Comparison of ENCODE assay signal across 10 cellular contexts in genomic region chr17:29158515-29159275, GRCh38. TPM values are rescaled to one million over a fixed set of nuclear protein-coding genes. Genes with fewer than 3 reads are reported as not detected.
A peak's percentile ranks its signal among the peaks of the same experiment; 100 is the strongest.
DNase-seq lines count a peak whose midpoint lies in the region; ATAC-seq, FAIRE-seq and TF ChIP-seq lines count a peak whose summit lies in the region.
"Had no signal": no experiment of that assay in that cellular context is flagged by ENCODE, and none has a peak within 500 bp of the region (broad histone marks: within the 10 kb centered on the region; RNA-seq: fewer than 3 reads in every experiment).

No MANE protein-coding gene starts in this region.

- DNase-seq in MM.1S: no peak
- DNase-seq in neural crest cell (ENCODE audit: low read depth, low spot score): no peak
- DNase-seq in stimulated activated CD8-positive, alpha-beta memory T cell treated with anti-CD3 and anti-CD28 coated beads, Interleukin-4, amount 100 ng/mL, for 48 hours: no peak
- no peak for DNase-seq in naive thymus-derived CD8-positive, alpha-beta T cell
- no peak for DNase-seq in D721Med (ENCODE audit: insufficient read length, low spot score)
- DNase-seq in left ventricle myocardium superior: no peak
- DNase-seq: activated T-cell treated with anti-CD3 and anti-CD28 coated beads, Interleukin-2, amount 50 U/mL, for 48 hours; NCI-H2227 treated with DMSO at 0.1 percent for 48 hours had no signal

- no peaks in the 10 kb centered on the region for H3K9me3 Mint-ChIP-seq in neural crest cell
- no peaks in the 10 kb centered on the region for H3K9me3 Mint-ChIP-seq in naive thymus-derived CD8-positive, alpha-beta T cell

- H3K27ac ChIP-seq in BLaER1 (peak overlapping the region; percentile 5; the same call in 1 of the 2 replicates), MM.1S (ENCODE audit: low read length) (no peak overlapping the region; the same call in 1 of the 2 replicates), cingulate gyrus (ENCODE audit: low read depth, low read length) (peak overlapping the region; percentile 65)

- no peak overlapping the region for H3K9ac ChIP-seq in BLaER1
- H3K9ac ChIP-seq in MM.1S (ENCODE audit: low read length): peak overlapping the region; percentile 24; the same call in 1 of the 2 replicates

- H4K20me1 ChIP-seq in BLaER1 (peaks cover 80% of the 10 kb centered on the region), MM.1S (ENCODE audit: insufficient read depth, low read length) (no peaks in the 10 kb centered on the region)

- TF ChIP-seq CTCF in MM.1S (IDR thresholded peaks at IDR 0.05; ENCODE audit: low read length) (no peak), neural crest cell (conservative IDR thresholded peaks at IDR 0.05) (no peak), D721Med (IDR thresholded peaks at IDR 0.05; ENCODE audit: insufficient read depth, missing control alignments) (no peak)

- H3K27ac Mint-ChIP-seq in neural crest cell (ENCODE audit: unreplicated experiment): peak overlapping the region; percentile 37
- H3K27ac Mint-ChIP-seq in naive thymus-derived CD8-positive, alpha-beta T cell: peak overlapping the region in 4 of 10 donors; percentile 21 to 59 (median 40)

- H3K4me3 ChIP-seq in BLaER1 (no peak overlapping the region), MM.1S (ENCODE audit: low read length) (no peak overlapping the region)

- H3K4me2 ChIP-seq in BLaER1: peak overlapping the region; percentile 45
- H3K4me2 ChIP-seq in MM.1S (ENCODE audit: low read depth, low read length): peak overlapping the region; percentile 50; the same call in 1 of the 2 replicates

- no peak overlapping the region for H3K4me3 Mint-ChIP-seq in neural crest cell
- H3K4me3 Mint-ChIP-seq in naive thymus-derived CD8-positive, alpha-beta T cell: no peak overlapping the region

- peaks cover 45% of the 10 kb centered on the region for H3K79me2 ChIP-seq in MM.1S (ENCODE audit: low read length)

- POLR2A ChIA-PET in naive thymus-derived CD8-positive, alpha-beta T cell (lab: Charles Lee): no interaction called here

- H3K4me1 Mint-ChIP-seq in neural crest cell: peaks cover 50% of the 10 kb centered on the region
- peaks cover 12 to 34% (median 26%) of the 10 kb centered on the region in 4 donors for H3K4me1 Mint-ChIP-seq in naive thymus-derived CD8-positive, alpha-beta T cell

- H3K36me3 ChIP-seq in BLaER1 (0 out of 2 replicates have a peak, but pooled peaks cover 6% of the 10 kb centered on the region), MM.1S (replicated peaks; ENCODE audit: insufficient read depth, low read length) (no peaks in the 10 kb centered on the region)

- intact Hi-C loops in left ventricle myocardium superior (cut with micrococcal nuclease): no loop called here

- FAIRE-seq in D721Med (lab: Jason Lieb, UNC): no peak

- no peak for ATAC-seq in naive thymus-derived CD8-positive, alpha-beta T cell
- no peak for ATAC-seq in left ventricle myocardium superior

- no peaks in the 10 kb centered on the region for H3K9me3 ChIP-seq in BLaER1
- H3K9me3 ChIP-seq in MM.1S (replicated peaks; ENCODE audit: insufficient read depth, low read length): no peaks in the 10 kb centered on the region

- H3F3A ChIP-seq in MM.1S (ENCODE audit: insufficient read depth, low read length): no peaks in the 10 kb centered on the region

- H2AFZ ChIP-seq in MM.1S (ENCODE audit: low read length): no peak overlapping the region

- H3K36me3 Mint-ChIP-seq in neural crest cell (ENCODE audit: low read depth): no peaks in the 10 kb centered on the region
- H3K36me3 Mint-ChIP-seq in naive thymus-derived CD8-positive, alpha-beta T cell: peaks cover 0 to 5% (median 0%) of the 10 kb centered on the region in 3 donors

- H3K27me3 ChIP-seq in BLaER1 (no peaks in the 10 kb centered on the region), MM.1S (replicated peaks; ENCODE audit: insufficient read depth, low read length) (no peaks in the 10 kb centered on the region)

- no peaks in the 10 kb centered on the region for H3K9me2 ChIP-seq in MM.1S (replicated peaks; ENCODE audit: insufficient read depth, low read length)

- H3K4me1 ChIP-seq in BLaER1 (peaks cover 79% of the 10 kb centered on the region), MM.1S (ENCODE audit: low read length) (peaks cover 17% of the 10 kb centered on the region)

- no peaks in the 10 kb centered on the region for H3K27me3 Mint-ChIP-seq in neural crest cell (ENCODE audit: low read depth)
- H3K27me3 Mint-ChIP-seq in naive thymus-derived CD8-positive, alpha-beta T cell: no peaks in the 10 kb centered on the region

RNA-seq across cellular contexts. Expression of gene MYO18A, which starts 21.5 kb away (rescaled TPM):
- total RNA-seq in neural crest cell: 43.1 and 48.2 TPM in 2 replicates
- total RNA-seq in naive thymus-derived CD8-positive, alpha-beta T cell: 10 to 100 TPM; 63.6 to 69.3 TPM
- polyA plus RNA-seq in naive thymus-derived CD8-positive, alpha-beta T cell: 10 to 100 TPM in 1 of 3 donors, 1 to 10 TPM in 2; 4.6 to 12.6 (median 5.9) TPM
- total RNA-seq in left ventricle myocardium superior: 346 TPM
